Comparison of ENCODE assay signal across 8 cellular contexts in the genomic region with DNA sequence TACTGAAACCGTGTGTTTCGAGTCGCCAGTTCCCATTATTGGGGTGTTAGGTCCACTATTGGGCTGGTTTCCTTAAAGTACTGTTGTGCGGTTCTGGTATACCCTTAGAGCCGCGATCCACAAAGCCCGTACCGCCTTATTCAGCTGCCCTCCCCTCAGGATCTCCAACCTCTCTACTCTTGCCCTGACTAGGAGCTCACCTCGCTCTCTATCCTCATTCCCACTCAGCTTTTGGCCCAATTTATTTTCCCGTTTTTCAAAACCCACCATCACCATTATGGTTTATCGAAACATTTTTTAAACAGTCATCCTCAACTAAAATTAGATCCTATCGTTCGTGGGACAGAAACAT. TPM values are rescaled to one million over a fixed set of nuclear protein-coding genes. Genes with fewer than 3 reads are reported as not detected.
A peak's percentile ranks its signal among the peaks of the same experiment; 100 is the strongest.
DNase-seq lines count a peak whose midpoint lies in the region; ATAC-seq and TF ChIP-seq lines count a peak whose summit lies in the region.

No MANE protein-coding gene starts in this region.

- H3K27me3 Mint-ChIP-seq in neural progenitor cell (ENCODE audit: insufficient read depth, low read depth), result no peaks in the 10 kb centered on the region

- peaks cover 46% of the 10 kb centered on the region for H3F3A ChIP-seq in neural progenitor cell (ENCODE audit: low read depth)

- H3K4me1 ChIP-seq in BLaER1, result peaks cover 19% of the 10 kb centered on the region
- peaks cover 43% of the 10 kb centered on the region for H3K4me1 ChIP-seq in neural progenitor cell

- no peak for ATAC-seq in GM21526 (IDR thresholded peaks at IDR 0.05; ENCODE audit: low FRiP score, unreplicated experiment)

- H3K9ac ChIP-seq in BLaER1 (peak overlapping the region; percentile 75), neural progenitor cell (no peak overlapping the region)

- H3K27me3 ChIP-seq in BLaER1 (no peaks in the 10 kb centered on the region), neural progenitor cell (no peaks in the 10 kb centered on the region)

- peak overlapping the region; percentile 42 for H2AFZ ChIP-seq in neural progenitor cell (replicated peaks)

- no peaks in the 10 kb centered on the region for H3K36me3 Mint-ChIP-seq in neural progenitor cell

- no peaks in the 10 kb centered on the region for H3K36me3 ChIP-seq in BLaER1
- H3K36me3 ChIP-seq in neural progenitor cell, result no peaks in the 10 kb centered on the region

- peaks cover 2% of the 10 kb centered on the region for H3K9me3 Mint-ChIP-seq in neural progenitor cell

- H3K27ac ChIP-seq in BLaER1 (peak overlapping the region; percentile 68), epithelial cell of prostate (peak overlapping the region; percentile 73), neural progenitor cell (peak overlapping the region; percentile 27)

- H3K27ac Mint-ChIP-seq in neural progenitor cell, result no peak overlapping the region

- H3K9me3 ChIP-seq in BLaER1 (no peaks in the 10 kb centered on the region), neural progenitor cell (ENCODE audit: low read depth) (no peaks in the 10 kb centered on the region)

- H3K4me3 ChIP-seq in BLaER1 (peak overlapping the region; percentile 78), neural progenitor cell (peak overlapping the region; percentile 81)

- no peak overlapping the region for H3K4me3 Mint-ChIP-seq in neural progenitor cell

- peaks cover 35% of the 10 kb centered on the region for H3K79me2 ChIP-seq in neural progenitor cell (ENCODE audit: low read depth)

- no peak for TF ChIP-seq CTCF in neural progenitor cell (IDR thresholded peaks at IDR 0.05)

- no peaks in the 10 kb centered on the region for H4K20me1 ChIP-seq in BLaER1
- no peaks in the 10 kb centered on the region for H4K20me1 ChIP-seq in neural progenitor cell (ENCODE audit: low read depth)

- peaks cover 18% of the 10 kb centered on the region for H3K4me1 Mint-ChIP-seq in neural progenitor cell

- DNase-seq in NCI-H226, result peak; percentile 14
- DNase-seq in epithelial cell of prostate (ENCODE audit: low read depth, low spot score), result no peak
- DNase-seq in neural progenitor cell (ENCODE audit: low spot score), result no peak
- no peak for DNase-seq in activated gamma-delta T cell (lab: John Stamatoyannopoulos, UW)
- DNase-seq in NAMALWA (ENCODE audit: low spot score), result no peak
- DNase-seq in HuH-7.5 (ENCODE audit: low spot score), result no peak

- H3K4me2 ChIP-seq in BLaER1 (peak overlapping the region; percentile 90), neural progenitor cell (peak overlapping the region; percentile 97)

RNA-seq across cellular contexts. Expression of a gene that starts 0.5 kb away (rescaled TPM):
- 35.5 and 36.8 TPM in 2 replicates for total RNA-seq in neural progenitor cell (ENCODE audit: low replicate concordance)
